Comparison of ENCODE assay signal across 22 cellular contexts in genomic region chr12:107503851-107504502, GRCh38.
"Had no signal": no experiment of that assay in that cellular context is flagged by ENCODE, and none has a peak within 500 bp of the region (broad histone marks: within the 10 kb centered on the region; RNA-seq: fewer than 3 reads in every experiment).

No MANE protein-coding gene starts in this region.

- H3K9me3 ChIP-seq: adrenal gland, ascending aorta, sigmoid colon, testis, uterus had no signal

- H3K4me1 ChIP-seq: adrenal gland, ascending aorta, foreskin keratinocyte, testis, uterus had no signal

- DNase-seq: activated CD4-positive, alpha-beta T cell treated with anti-CD3 and anti-CD28 coated beads for 1 hour; activated naive CD4-positive, alpha-beta T cell; activated T-cell treated with anti-CD3 and anti-CD28 coated beads, Interleukin-2, amount 50 U/mL, for 24 hours; adrenal gland; central memory CD4-positive, alpha-beta T cell; dermis blood vessel endothelial cell; effector CD8-positive, alpha-beta T cell; foreskin keratinocyte; left ventricle myocardium superior; mammary epithelial cell; midbrain; natural killer cell; retina; sigmoid colon; stimulated activated CD4-positive, alpha-beta T cell treated with anti-CD3 and anti-CD28 coated beads, Interleukin-15, amount 100 ng/mL, for 24 hours; stimulated activated CD4-positive, alpha-beta T cell treated with anti-CD3 and anti-CD28 coated beads, Interleukin-2, amount 100 ng/mL, for 48 hours; stimulated activated naive CD4-positive, alpha-beta T cell; testis; trophoblast cell; uterus had no signal

- H3K4me3 ChIP-seq: adrenal gland, ascending aorta, sigmoid colon, smooth muscle cell, testis, uterus had no signal

- H3K36me3 ChIP-seq: adrenal gland, ascending aorta, sigmoid colon, uterus had no signal

- H3K27ac ChIP-seq: adrenal gland, ascending aorta, foreskin keratinocyte, sigmoid colon, testis, uterus had no signal

- H3K4me2 ChIP-seq: smooth muscle cell had no signal

- H3K27me3 ChIP-seq: adrenal gland, ascending aorta, foreskin keratinocyte, sigmoid colon, testis, uterus had no signal
